ENCODE assay signal across 1 cellular context in genomic region chr6:13272131-13273046, GRCh38.
TF ChIP-seq lines count a peak whose summit lies in the region.

No MANE protein-coding gene starts in this region.

TF ChIP-seq in K562, 482 proteins besides CTCF, POLR2A, EP300 and RAD21 (continued from another document and continues in another):
- TF ChIP-seq MGA (IDR thresholded peaks at IDR 0.05) (peak; percentile 94), ZFP91 (CRISPR knock-in tag; IDR thresholded peaks at IDR 0.05) (peak; percentile 46; the same call in 1 of the 2 replicates), ZFX (CRISPR knock-in tag; IDR thresholded peaks at IDR 0.05) (peak; percentile 44; the same call in 1 of the 2 replicates), MEF2A (IDR thresholded peaks at IDR 0.05; ENCODE audit: control insufficient read depth, low read depth, low read length) (no peak), MLX (CRISPR knock-in tag; conservative IDR thresholded peaks at IDR 0.05) (no peak), NR2C2 (CRISPR knock-in tag; IDR thresholded peaks at IDR 0.05) (no peak), NR2C2 (tag; IDR thresholded peaks at IDR 0.05) (peak; percentile 81), DMBX1 (CRISPR knock-in tag; IDR thresholded peaks at IDR 0.05; ENCODE audit: borderline replicate concordance) (0 out of 2 replicates have a peak, but pooled peaks have one; percentile 20), EGR1 (conservative IDR thresholded peaks at IDR 0.05) (peak; percentile 62), MAFF (IDR thresholded peaks at IDR 0.05; ENCODE audit: low read length) (no peak), SMAD1 (IDR thresholded peaks at IDR 0.05; ENCODE audit: low read depth, low read length, partially characterized antibody) (peak; percentile 17), ZNF589 (CRISPR knock-in tag; IDR thresholded peaks at IDR 0.05; ENCODE audit: low read depth) (peak; percentile 72; the same call in 1 of the 2 replicates), ZNF197 (CRISPR knock-in tag; IDR thresholded peaks at IDR 0.05; ENCODE audit: low read depth) (0 out of 2 replicates have a peak, but pooled peaks have one; percentile 38), UBTF (IDR thresholded peaks at IDR 0.05; ENCODE audit: borderline replicate concordance in 1 of 2, low read depth in 2 of 2, low read length in 2 of 2) (0 out of 4 replicates have a peak, but pooled peaks of 1 of the 2 experiments have one; percentile 51), TAL1 (IDR thresholded peaks at IDR 0.05) (no peak), ZNF41 (CRISPR knock-in tag; conservative IDR thresholded peaks at IDR 0.05) (no peak), PHF20 (IDR thresholded peaks at IDR 0.05; ENCODE audit: partially characterized antibody) (no peak), POLR2B (IDR thresholded peaks at IDR 0.05; ENCODE audit: low read depth, partially characterized antibody) (peak; percentile 69), PBX2 (CRISPR knock-in tag; IDR thresholded peaks at IDR 0.05; ENCODE audit: low read depth) (no peak), PBX2 (tag; conservative IDR thresholded peaks at IDR 0.05; ENCODE audit: low read depth) (peak; percentile 46), TEAD1 (CRISPR knock-in tag; IDR thresholded peaks at IDR 0.05) (0 out of 4 replicates have a peak, but pooled peaks of 1 of the 2 experiments have one; percentile 34), TOE1 (IDR thresholded peaks at IDR 0.05; ENCODE audit: borderline replicate concordance) (peak; percentile 49; the same call in 1 of the 2 replicates), TOE1 (CRISPR knock-in tag; IDR thresholded peaks at IDR 0.05; ENCODE audit: borderline replicate concordance, low read depth) (no peak), ETV5 (CRISPR knock-in tag; IDR thresholded peaks at IDR 0.05; ENCODE audit: low read depth) (no peak), NRF1 (conservative IDR thresholded peaks at IDR 0.05 in 1 of 2, IDR thresholded peaks at IDR 0.05 in 1 of 2) (no peak), GTF2B (IDR thresholded peaks at IDR 0.05; ENCODE audit: extremely low read depth, insufficient read length) (no peak), POLR2AphosphoS5 (IDR thresholded peaks at IDR 0.05; ENCODE audit: control insufficient read depth, insufficient read depth, low read depth, low read length) (peak; percentile 65; the same call in 1 of the 2 replicates), COPS2 (conservative IDR thresholded peaks at IDR 0.05) (no peak), HDAC1 (IDR thresholded peaks at IDR 0.05) (0 out of 4 replicates have a peak, but pooled peaks of 1 of the 2 experiments have one; percentile 65), NFXL1 (CRISPR knock-in tag; IDR thresholded peaks at IDR 0.05) (no peak), NFYB (IDR thresholded peaks at IDR 0.05; ENCODE audit: extremely low read depth, insufficient read length) (no peak), NKRF (IDR thresholded peaks at IDR 0.05; ENCODE audit: borderline replicate concordance) (no peak), SUPT5H (IDR thresholded peaks at IDR 0.05) (peak; percentile 71), THRB (CRISPR knock-in tag; conservative IDR thresholded peaks at IDR 0.05) (no peak), CHD1 (IDR thresholded peaks at IDR 0.05; ENCODE audit: low read length) (peak; percentile 45)
